ENCODE assay signal across 8 cellular contexts in the genomic region with DNA sequence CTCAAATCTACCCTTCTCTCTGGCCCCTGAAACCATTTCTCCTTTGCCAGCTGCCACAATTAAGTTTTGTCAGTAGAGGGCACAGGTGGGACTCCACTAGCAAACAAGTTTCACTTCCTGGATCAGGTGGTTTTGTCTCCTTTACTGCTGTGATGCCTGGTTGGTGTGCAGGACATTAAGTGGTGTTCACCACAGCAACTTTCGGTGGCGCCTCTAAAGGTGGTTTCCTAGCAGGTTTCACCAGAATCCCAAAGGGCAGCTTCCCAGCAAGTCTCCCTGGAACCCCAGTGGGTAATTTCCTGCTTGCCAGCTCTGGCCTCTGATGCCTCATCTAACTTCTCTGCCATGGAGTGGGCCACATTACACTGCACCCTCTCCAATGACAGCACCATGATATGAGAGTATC. TPM values are rescaled to one million over a fixed set of nuclear protein-coding genes. Genes with fewer than 3 reads are reported as not detected.
DNase-seq lines count a peak whose midpoint lies in the region; ATAC-seq and TF ChIP-seq lines count a peak whose summit lies in the region.

No MANE protein-coding gene starts in this region.

- H3K9me3 Mint-ChIP-seq in naive thymus-derived CD4-positive, alpha-beta T cell: peaks cover 0 to 7% (median 0%) of the 10 kb centered on the region in 11 donors

- ATAC-seq in GM19463 (IDR thresholded peaks at IDR 0.05; ENCODE audit: unreplicated experiment) (peak; percentile 100), HG03432 (IDR thresholded peaks at IDR 0.05; ENCODE audit: unreplicated experiment) (peak; percentile 99)
- ATAC-seq in naive thymus-derived CD4-positive, alpha-beta T cell: peak; percentile 73

- TF ChIP-seq CTCF in GM12872 (IDR thresholded peaks at IDR 0.05; ENCODE audit: insufficient read depth, low read depth, low read length): peak; percentile 67
- peak; percentile 57 for TF ChIP-seq CTCF in VCaP (conservative IDR thresholded peaks at IDR 0.05)

- no peak overlapping the region for H3K4me3 Mint-ChIP-seq in naive thymus-derived CD4-positive, alpha-beta T cell

- H3K27me3 ChIP-seq in naive thymus-derived CD4-positive, alpha-beta T cell (ENCODE audit: control insufficient read depth in 2 of 2, insufficient read depth in 2 of 2, low read length in 2 of 2): no peaks in the 10 kb centered on the region

- H3K9me3 ChIP-seq in naive thymus-derived CD4-positive, alpha-beta T cell (ENCODE audit: control insufficient read depth in 2 of 3, low read length in 3 of 3): no peaks in the 10 kb centered on the region

- H3K4me1 Mint-ChIP-seq in naive thymus-derived CD4-positive, alpha-beta T cell: peaks cover 0 to 11% (median 0%) of the 10 kb centered on the region in 7 donors

- peaks cover 4 to 81% (median 63%) of the 10 kb centered on the region in 5 donors for H3K36me3 Mint-ChIP-seq in naive thymus-derived CD4-positive, alpha-beta T cell

- H3K27ac Mint-ChIP-seq in naive thymus-derived CD4-positive, alpha-beta T cell: peak overlapping the region in 3 of 9 donors; percentile 20 to 60 (median 28)

- peaks cover 27 to 76% (median 40%) of the 10 kb centered on the region in 3 experiments for H3K36me3 ChIP-seq in naive thymus-derived CD4-positive, alpha-beta T cell (ENCODE audit: control insufficient read depth in 2 of 3, insufficient read depth in 3 of 3, low read length in 3 of 3)

- no peaks in the 10 kb centered on the region for H3K4me1 ChIP-seq in naive thymus-derived CD4-positive, alpha-beta T cell (ENCODE audit: control insufficient read depth in 2 of 2, insufficient read depth in 2 of 2, low read length in 2 of 2)

- POLR2A ChIA-PET in naive thymus-derived CD4-positive, alpha-beta T cell (lab: Charles Lee): interaction anchor here (1.1 to 1.7 kb wide), 2 partner anchors 16 to 41 kb away, joined by 3 to 7 read pairs; partner anchors contain the start of genes MED4 and NUDT15

- CTCF ChIA-PET in naive thymus-derived CD4-positive, alpha-beta T cell (lab: Charles Lee): interaction anchor here (1.8 kb wide), 1 partner anchor 16 kb away, joined by 7 read pairs; the partner anchor contains the start of gene MED4

- no peaks in the 10 kb centered on the region for H3K27me3 Mint-ChIP-seq in naive thymus-derived CD4-positive, alpha-beta T cell

- H3K4me3 ChIP-seq in naive thymus-derived CD4-positive, alpha-beta T cell (ENCODE audit: low read length): no peak overlapping the region

- intact Hi-C loops in naive thymus-derived CD4-positive, alpha-beta T cell (cut with micrococcal nuclease): loop anchor here (1.0 to 5.0 kb wide), 4 partner anchors 17 to 691 kb away; partner anchors contain the start of gene MED4 (in 1 of the 2)
- intact Hi-C loops in head of caudate nucleus (cut with DNase I): no loop called here

- DNase-seq in naive thymus-derived CD4-positive, alpha-beta T cell: peak in 5 of 9 donors; percentile 3 to 34 (median 6)
- no peak for DNase-seq in head of caudate nucleus
- no peak for DNase-seq in NCI-H187 treated with DMSO at 0.1 percent for 48 hours (lab: John Stamatoyannopoulos, UW)
- DNase-seq in KG1 (lab: John Stamatoyannopoulos, UW): no peak

- no peak overlapping the region for H3K27ac ChIP-seq in VCaP
- H3K27ac ChIP-seq in naive thymus-derived CD4-positive, alpha-beta T cell (ENCODE audit: low read depth, low read length): no peak overlapping the region

RNA-seq across cellular contexts. Expression of gene MED4, which starts 16.6 kb away (rescaled TPM):
- 10 to 100 TPM; 43.4 to 60.9 (median 50.0) TPM for total RNA-seq in naive thymus-derived CD4-positive, alpha-beta T cell
- 10 to 100 TPM; 79.8 to 90.0 TPM for polyA plus RNA-seq in naive thymus-derived CD4-positive, alpha-beta T cell

RNA-seq across cellular contexts. Expression of gene NUDT15, which starts 40.7 kb away (rescaled TPM):
- total RNA-seq in naive thymus-derived CD4-positive, alpha-beta T cell: 10 to 100 TPM in 1 of 5 experiments, 1 to 10 TPM in 4; 4.3 to 13.6 (median 8.7) TPM
- 10 to 100 TPM in 1 of 2 donors, 1 to 10 TPM in 1; 7.2 to 10.0 TPM for polyA plus RNA-seq in naive thymus-derived CD4-positive, alpha-beta T cell

Comparison
In these comparisons a context has a peak if more than half of its experiments do, and no peak if none do; other contexts are left out.
1. DNase-seq: peak in naive thymus-derived CD4-positive, alpha-beta T cell (5 of 9); none in head of caudate nucleus (0 of 42), NCI-H187 treated with DMSO at 0.1 percent for 48 hours (single experiment) and KG1 (single experiment).
2. Peak in every context shown above with its lines, with median percentiles within 50 percentile points of each other: ATAC-seq.